Comparison of ENCODE assay signal across 14 cellular contexts in genomic region chrX:4762196-4762595, GRCh38.
"Had no signal": no experiment of that assay in that cellular context is flagged by ENCODE, and none has a peak within 500 bp of the region (broad histone marks: within the 10 kb centered on the region; RNA-seq: fewer than 3 reads in every experiment).

No MANE protein-coding gene starts in this region.

- ATAC-seq: left ventricle myocardium superior; lower lobe of right lung; naive thymus-derived CD8-positive, alpha-beta T cell; right cardiac atrium; stimulated activated naive B cell treated with anti-CD40 and anti-IgM and Interleukin-4, amounts not matched to agents 10 μg/mL and 1 μg/mL and 100 μg/mL, for 72 hours; stimulated activated naive CD8-positive, alpha-beta T cell treated with anti-CD3 and anti-CD28 coated beads, Interleukin-15, amount 100 ng/mL, for 72 hours had no signal

- DNase-seq: dermis blood vessel endothelial cell; effector memory CD4-positive, alpha-beta T cell; left ventricle myocardium superior; lower lobe of right lung; naive thymus-derived CD8-positive, alpha-beta T cell; nephron progenitor cell; nucleus accumbens; right cardiac atrium; spleen; stimulated activated CD4-positive, alpha-beta T cell treated with anti-CD3 and anti-CD28 coated beads, Interleukin-4, amount 100 ng/mL, for 4 hours; stimulated activated naive B cell treated with anti-CD40 and anti-IgM and Interleukin-4, amounts not matched to agents 10 μg/mL and 1 μg/mL and 100 μg/mL, for 72 hours; stimulated activated naive CD8-positive, alpha-beta T cell treated with anti-CD3 and anti-CD28 coated beads, Interleukin-15, amount 100 ng/mL, for 72 hours; thyroid gland; trophoblast cell had no signal

- H3K27me3 Mint-ChIP-seq: naive thymus-derived CD8-positive, alpha-beta T cell; stimulated activated naive B cell treated with anti-CD40 and anti-IgM and Interleukin-4, amounts not matched to agents 10 μg/mL and 1 μg/mL and 100 μg/mL, for 72 hours; stimulated activated naive CD8-positive, alpha-beta T cell treated with anti-CD3 and anti-CD28 coated beads, Interleukin-15, amount 100 ng/mL, for 72 hours had no signal

- H3K27ac Mint-ChIP-seq: naive thymus-derived CD8-positive, alpha-beta T cell; nephron progenitor cell; stimulated activated naive B cell treated with anti-CD40 and anti-IgM and Interleukin-4, amounts not matched to agents 10 μg/mL and 1 μg/mL and 100 μg/mL, for 72 hours; stimulated activated naive CD8-positive, alpha-beta T cell treated with anti-CD3 and anti-CD28 coated beads, Interleukin-15, amount 100 ng/mL, for 72 hours had no signal

- H3K36me3 Mint-ChIP-seq: naive thymus-derived CD8-positive, alpha-beta T cell; stimulated activated naive B cell treated with anti-CD40 and anti-IgM and Interleukin-4, amounts not matched to agents 10 μg/mL and 1 μg/mL and 100 μg/mL, for 72 hours had no signal

- H3K4me1 Mint-ChIP-seq: naive thymus-derived CD8-positive, alpha-beta T cell; nephron progenitor cell; stimulated activated naive CD8-positive, alpha-beta T cell treated with anti-CD3 and anti-CD28 coated beads, Interleukin-15, amount 100 ng/mL, for 72 hours had no signal

- H3K4me3 Mint-ChIP-seq: naive thymus-derived CD8-positive, alpha-beta T cell; nephron progenitor cell; stimulated activated naive B cell treated with anti-CD40 and anti-IgM and Interleukin-4, amounts not matched to agents 10 μg/mL and 1 μg/mL and 100 μg/mL, for 72 hours; stimulated activated naive CD8-positive, alpha-beta T cell treated with anti-CD3 and anti-CD28 coated beads, Interleukin-15, amount 100 ng/mL, for 72 hours had no signal

- H3K9me3 Mint-ChIP-seq: nephron progenitor cell; stimulated activated naive B cell treated with anti-CD40 and anti-IgM and Interleukin-4, amounts not matched to agents 10 μg/mL and 1 μg/mL and 100 μg/mL, for 72 hours; stimulated activated naive CD8-positive, alpha-beta T cell treated with anti-CD3 and anti-CD28 coated beads, Interleukin-15, amount 100 ng/mL, for 72 hours had no signal
